ENCODE assay signal across 19 cellular contexts in the genomic region with DNA sequence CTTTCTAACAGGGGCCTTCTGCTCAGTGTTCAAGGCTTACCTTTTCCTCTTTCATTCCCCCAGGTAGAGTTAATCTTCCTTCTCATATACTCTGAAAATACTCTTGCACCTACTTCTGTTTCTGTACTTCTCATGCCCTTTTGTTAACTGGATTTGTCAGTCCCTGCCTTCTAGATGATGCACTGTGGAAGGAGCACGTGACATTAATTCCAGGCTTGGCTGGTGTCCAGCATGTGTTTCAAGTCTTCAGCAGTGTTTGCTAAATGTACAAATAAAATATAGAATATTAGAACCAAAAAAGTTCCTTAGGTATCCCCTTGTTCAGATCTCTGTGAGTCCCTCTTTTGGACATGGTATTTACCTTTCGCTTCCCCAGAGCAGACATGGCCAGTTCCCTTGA. TPM values are rescaled to one million over a fixed set of nuclear protein-coding genes. Genes with fewer than 3 reads are reported as not detected.
A peak's percentile ranks its signal among the peaks of the same experiment; 100 is the strongest.
DNase-seq lines count a peak whose midpoint lies in the region; ATAC-seq and TF ChIP-seq lines count a peak whose summit lies in the region.
"Had no signal": no experiment of that assay in that cellular context is flagged by ENCODE, and none has a peak within 500 bp of the region (broad histone marks: within the 10 kb centered on the region; RNA-seq: fewer than 3 reads in every experiment).

No MANE protein-coding gene starts in this region.

- H3K9me3 Mint-ChIP-seq in chondrocyte (ENCODE audit: low read depth): no peaks in the 10 kb centered on the region
- H3K9me3 Mint-ChIP-seq in natural killer cell treated with Interleukin-12 subunit alpha and Interleukin-12 subunit beta and Interleukin-15 and Interleukin-18, amount 100 ng/mL, for 72 hours: no peaks in the 10 kb centered on the region
- H3K9me3 Mint-ChIP-seq: activated naive CD8-positive, alpha-beta T cell treated with anti-CD3 and anti-CD28 coated beads, Interleukin-2, amount 10 ng/mL, durations not matched to agents 7 days and 5 days; H9; T-helper 1 cell treated with Interleukin-12 subunit alpha and Interleukin-12 subunit beta and Interleukin-4 antibody, amounts not matched to agents 30 μg/mL and 1 μg/mL, for 36 hours had no signal

- peak overlapping the region; percentile 49 for H3K27ac Mint-ChIP-seq in chondrocyte (ENCODE audit: unreplicated experiment)
- peak overlapping the region in 1 of 2 donors; percentile 45 for H3K27ac Mint-ChIP-seq in natural killer cell treated with Interleukin-12 subunit alpha and Interleukin-12 subunit beta and Interleukin-15 and Interleukin-18, amount 100 ng/mL, for 72 hours
- H3K27ac Mint-ChIP-seq: activated naive CD8-positive, alpha-beta T cell treated with anti-CD3 and anti-CD28 coated beads, Interleukin-2, amount 10 ng/mL, durations not matched to agents 7 days and 5 days; H9; T-helper 1 cell treated with Interleukin-12 subunit alpha and Interleukin-12 subunit beta and Interleukin-4 antibody, amounts not matched to agents 30 μg/mL and 1 μg/mL, for 36 hours had no signal

- no peaks in the 10 kb centered on the region for H3K27me3 Mint-ChIP-seq in chondrocyte (ENCODE audit: low read depth)
- H3K27me3 Mint-ChIP-seq in natural killer cell treated with Interleukin-12 subunit alpha and Interleukin-12 subunit beta and Interleukin-15 and Interleukin-18, amount 100 ng/mL, for 72 hours: no peaks in the 10 kb centered on the region
- H3K27me3 Mint-ChIP-seq: activated naive CD8-positive, alpha-beta T cell treated with anti-CD3 and anti-CD28 coated beads, Interleukin-2, amount 10 ng/mL, durations not matched to agents 7 days and 5 days had no signal

- peak; percentile 49 for DNase-seq in BE2C
- DNase-seq in chondrocyte (ENCODE audit: low spot score): no peak
- peak; percentile 85 for DNase-seq in iris pigment epithelial cell (ENCODE audit: low read depth)
- DNase-seq in occipital lobe (lab: John Stamatoyannopoulos, UW): no peak
- no peak for DNase-seq in NCI-H1694 treated with DMSO at 0.1 percent for 48 hours (lab: John Stamatoyannopoulos, UW)
- DNase-seq in natural killer cell treated with Interleukin-12 subunit alpha and Interleukin-12 subunit beta and Interleukin-15 and Interleukin-18, amount 100 ng/mL, for 72 hours (ENCODE audit: low spot score): no peak
- DNase-seq: activated naive CD8-positive, alpha-beta T cell treated with anti-CD3 and anti-CD28 coated beads, Interleukin-2, amount 10 ng/mL, durations not matched to agents 7 days and 5 days; effector CD4-positive, alpha-beta T cell; esophagus squamous epithelium; H9; NCI-H1930; SHP77 treated with DMSO at 0.1 percent for 48 hours had no signal

- H3K4me3 Mint-ChIP-seq in chondrocyte (ENCODE audit: unreplicated experiment): no peak overlapping the region
- H3K4me3 Mint-ChIP-seq in natural killer cell treated with Interleukin-12 subunit alpha and Interleukin-12 subunit beta and Interleukin-15 and Interleukin-18, amount 100 ng/mL, for 72 hours: no peak overlapping the region
- H3K4me3 Mint-ChIP-seq: activated naive CD8-positive, alpha-beta T cell treated with anti-CD3 and anti-CD28 coated beads, Interleukin-2, amount 10 ng/mL, durations not matched to agents 7 days and 5 days; H9; T-helper 1 cell treated with Interleukin-12 subunit alpha and Interleukin-12 subunit beta and Interleukin-4 antibody, amounts not matched to agents 30 μg/mL and 1 μg/mL, for 36 hours had no signal

- TF ChIP-seq CTCF in BE2C (IDR thresholded peaks at IDR 0.05; ENCODE audit: low read depth, low read length) (no peak), chondrocyte (IDR thresholded peaks at IDR 0.05) (no peak)

- H3K4me1 ChIP-seq in BE2C: peaks cover 18% of the 10 kb centered on the region

- H3K4me3 ChIP-seq in BE2C (ENCODE audit: low read depth, low read length): no peak overlapping the region
- H3K4me3 ChIP-seq: cardiac muscle cell, esophagus squamous epithelium, vagina had no signal

- H3K9me3 ChIP-seq in BE2C (no peaks in the 10 kb centered on the region), KOPT-K1 (ENCODE audit: insufficient read depth, low read length, poor library complexity, severe bottlenecking) (no peaks in the 10 kb centered on the region)
- H3K9me3 ChIP-seq: esophagus squamous epithelium, vagina had no signal

- no peaks in the 10 kb centered on the region for H3K36me3 Mint-ChIP-seq in chondrocyte (ENCODE audit: low read depth)
- no peaks in the 10 kb centered on the region for H3K36me3 Mint-ChIP-seq in natural killer cell treated with Interleukin-12 subunit alpha and Interleukin-12 subunit beta and Interleukin-15 and Interleukin-18, amount 100 ng/mL, for 72 hours

- peak overlapping the region; percentile 8 for H3K27ac ChIP-seq in KOPT-K1 (ENCODE audit: low read depth, low read length, poor library complexity, severe bottlenecking)
- H3K27ac ChIP-seq: cardiac muscle cell, esophagus squamous epithelium, vagina had no signal

- H3K4me1 Mint-ChIP-seq in chondrocyte (ENCODE audit: low read depth): peaks cover 65% of the 10 kb centered on the region
- peaks cover 13 to 14% of the 10 kb centered on the region in 2 donors for H3K4me1 Mint-ChIP-seq in natural killer cell treated with Interleukin-12 subunit alpha and Interleukin-12 subunit beta and Interleukin-15 and Interleukin-18, amount 100 ng/mL, for 72 hours (ENCODE audit: low read depth in 2 of 2)

- no peak for ATAC-seq in HG03025 (IDR thresholded peaks at IDR 0.05; ENCODE audit: low FRiP score, unreplicated experiment)
- ATAC-seq in natural killer cell treated with Interleukin-12 subunit alpha and Interleukin-12 subunit beta and Interleukin-15 and Interleukin-18, amount 100 ng/mL, for 72 hours: no peak
- ATAC-seq: HepG2, sciatic nerve had no signal

- H3K27me3 ChIP-seq in BE2C: no peaks in the 10 kb centered on the region
- H3K27me3 ChIP-seq: cardiac muscle cell, esophagus squamous epithelium, vagina had no signal

- H3K36me3 ChIP-seq in BE2C: no peaks in the 10 kb centered on the region
- H3K36me3 ChIP-seq in KOPT-K1 (ENCODE audit: insufficient read depth, low read length): peaks cover 4% of the 10 kb centered on the region; the same call in 1 of the 2 replicates
- H3K36me3 ChIP-seq: cardiac muscle cell, esophagus squamous epithelium, vagina had no signal

RNA-seq across cellular contexts. Expression of gene EVL, which starts 27.9 kb away (rescaled TPM):
- 190 TPM for polyA plus RNA-seq in BE2C (2012; ENCODE audit: insufficient read depth, insufficient read length, low read depth)
- total RNA-seq in chondrocyte (98.9 to 112 TPM (median 104 TPM) in 3 replicates), occipital lobe (76.1 TPM)
- total RNA-seq in natural killer cell treated with Interleukin-12 subunit alpha and Interleukin-12 subunit beta and Interleukin-15 and Interleukin-18, amount 100 ng/mL, for 72 hours: 100 to 1,000 TPM; 109 to 232 TPM

Comparison
In these comparisons a context has a peak if more than half of its experiments do, and no peak if none do; other contexts are left out.
1. DNase-seq: peak in BE2C (single experiment) and iris pigment epithelial cell (single experiment); none in chondrocyte (single experiment), occipital lobe (single experiment), NCI-H1694 treated with DMSO at 0.1 percent for 48 hours (single experiment) and natural killer cell treated with Interleukin-12 subunit alpha and Interleukin-12 subunit beta and Interleukin-15 and Interleukin-18, amount 100 ng/mL, for 72 hours (single experiment).